In the genomic region with DNA sequence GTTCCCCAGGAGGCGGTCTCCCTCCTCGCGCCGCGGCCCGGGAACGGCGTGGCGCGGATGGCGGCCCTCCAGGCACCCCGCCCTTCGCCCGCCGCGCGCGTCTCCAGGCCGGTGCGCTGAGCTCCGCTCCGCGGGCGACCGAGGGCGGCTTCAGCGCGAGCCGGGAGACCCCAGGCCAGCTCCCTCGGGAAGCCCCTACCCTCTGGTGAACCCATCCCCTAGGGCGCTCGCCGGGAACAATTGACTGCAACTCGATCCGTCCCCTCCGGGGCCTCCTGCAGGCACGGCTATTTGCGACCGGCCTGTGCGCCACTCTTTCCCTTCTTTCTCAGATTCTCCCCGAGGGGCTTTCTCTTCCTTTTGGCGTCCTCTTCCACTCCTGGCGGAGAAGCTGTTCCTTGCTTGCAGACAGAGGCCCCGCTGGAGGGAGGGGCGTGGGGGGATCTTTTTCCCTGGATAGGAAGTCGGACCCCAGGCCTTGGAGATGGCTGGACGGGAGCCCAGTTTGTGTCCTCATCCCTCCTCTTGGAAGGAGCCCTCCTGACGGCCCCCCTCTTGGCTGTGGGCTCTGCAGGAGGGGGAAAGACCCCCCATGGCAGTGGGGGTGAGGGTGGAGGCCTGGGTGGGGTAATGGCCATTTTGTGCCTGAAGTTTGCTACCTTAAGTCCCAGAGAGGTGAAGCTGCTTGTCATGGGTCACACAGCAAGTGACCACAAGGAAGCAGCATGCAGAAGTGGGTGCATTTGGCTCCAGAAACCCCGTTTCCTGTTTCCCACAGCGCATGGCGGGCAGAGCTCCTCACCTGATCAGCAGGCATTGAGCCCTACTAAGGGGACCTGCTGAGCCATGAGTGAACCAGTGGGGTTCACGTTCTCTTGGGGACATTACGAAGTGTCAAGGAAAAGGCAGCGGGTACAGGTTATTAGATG, we compare ENCODE assay signal across 1 cellular context.
TF ChIP-seq lines count a peak whose summit lies in the region.

No MANE protein-coding gene starts in this region.

TF ChIP-seq in HCT116, 20 proteins besides CTCF, POLR2A, EP300 and RAD21 (continued from another document):
- TF ChIP-seq, protein P1, sequence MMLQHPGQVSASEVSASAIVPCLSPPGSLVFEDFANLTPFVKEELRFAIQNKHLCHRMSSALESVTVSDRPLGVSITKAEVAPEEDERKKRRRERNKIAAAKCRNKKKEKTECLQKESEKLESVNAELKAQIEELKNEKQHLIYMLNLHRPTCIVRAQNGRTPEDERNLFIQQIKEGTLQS (IDR thresholded peaks at IDR 0.05), result no peak
